1 cellular context compared by ENCODE assay signal in genomic region chr9:136196465-136197371, GRCh38.
TF ChIP-seq lines count a peak whose summit lies in the region.

No MANE protein-coding gene starts in this region.

TF ChIP-seq in HCT116, 20 proteins besides CTCF, POLR2A, EP300 and RAD21 (continued from another document):
- TF ChIP-seq REST (IDR thresholded peaks at IDR 0.05; ENCODE audit: low read depth) = no peak
